1 cellular context compared by ENCODE assay signal in the genomic region with DNA sequence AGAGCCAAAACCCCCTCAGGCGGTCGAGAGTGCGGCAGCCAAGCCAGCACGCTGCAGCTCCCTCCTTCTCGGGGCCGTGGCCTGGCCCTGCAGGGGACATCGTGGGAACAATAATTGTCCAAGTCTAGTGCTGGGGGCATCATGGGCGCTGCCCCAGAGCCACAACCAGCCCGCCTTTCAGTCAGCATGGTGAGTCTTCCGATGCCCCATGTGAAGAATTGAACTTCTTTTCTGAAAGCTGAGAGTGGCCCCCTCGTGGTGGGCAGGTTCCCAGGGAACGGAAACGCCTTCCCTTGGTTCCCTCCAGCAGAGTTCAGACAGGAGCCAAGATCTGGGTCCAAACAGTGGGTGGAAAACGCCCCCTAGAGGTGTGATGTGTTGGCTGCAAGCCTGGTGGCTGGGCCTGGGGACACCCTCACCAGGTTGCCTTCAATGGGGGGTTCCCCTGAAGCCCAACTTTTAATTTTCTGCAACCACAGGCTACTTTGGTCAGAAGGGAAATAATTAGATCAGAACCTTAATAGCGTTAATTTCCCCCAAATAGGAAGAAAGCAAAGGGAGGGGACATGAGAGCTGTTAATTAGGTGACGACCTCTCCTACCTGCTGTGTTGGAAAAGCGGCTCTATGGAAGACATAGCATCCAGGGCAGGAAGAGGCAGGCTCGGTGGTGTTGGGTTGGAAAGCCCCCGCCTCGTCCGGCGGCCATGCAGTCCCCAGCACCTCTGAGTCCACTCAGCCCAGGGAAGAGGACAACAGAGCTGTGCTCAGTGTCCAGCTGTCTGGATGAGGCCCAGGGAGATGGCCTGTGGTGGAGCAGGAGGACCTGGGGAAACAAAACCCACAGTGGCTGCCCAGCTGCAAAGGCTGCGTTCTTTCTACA.
A peak's percentile ranks its signal among the peaks of the same experiment; 100 is the strongest.
TF ChIP-seq lines count a peak whose summit lies in the region.

No MANE protein-coding gene starts in this region.

TF ChIP-seq in HepG2, 621 proteins besides CTCF, POLR2A, EP300 and RAD21 (continued from another document and continues in another):
- TF ChIP-seq, protein P1, sequence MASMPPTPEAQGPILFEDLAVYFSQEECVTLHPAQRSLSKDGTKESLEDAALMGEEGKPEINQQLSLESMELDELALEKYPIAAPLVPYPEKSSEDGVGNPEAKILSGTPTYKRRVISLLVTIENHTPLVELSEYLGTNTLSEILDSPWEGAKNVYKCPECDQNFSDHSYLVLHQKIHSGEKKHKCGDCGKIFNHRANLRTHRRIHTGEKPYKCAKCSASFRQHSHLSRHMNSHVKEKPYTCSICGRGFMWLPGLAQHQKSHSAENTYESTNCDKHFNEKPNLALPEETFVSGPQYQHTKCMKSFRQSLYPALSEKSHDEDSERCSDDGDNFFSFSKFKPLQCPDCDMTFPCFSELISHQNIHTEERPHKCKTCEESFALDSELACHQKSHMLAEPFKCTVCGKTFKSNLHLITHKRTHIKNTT (CRISPR knock-in tag; IDR thresholded peaks at IDR 0.05): no peak
- TF ChIP-seq, protein P2, sequence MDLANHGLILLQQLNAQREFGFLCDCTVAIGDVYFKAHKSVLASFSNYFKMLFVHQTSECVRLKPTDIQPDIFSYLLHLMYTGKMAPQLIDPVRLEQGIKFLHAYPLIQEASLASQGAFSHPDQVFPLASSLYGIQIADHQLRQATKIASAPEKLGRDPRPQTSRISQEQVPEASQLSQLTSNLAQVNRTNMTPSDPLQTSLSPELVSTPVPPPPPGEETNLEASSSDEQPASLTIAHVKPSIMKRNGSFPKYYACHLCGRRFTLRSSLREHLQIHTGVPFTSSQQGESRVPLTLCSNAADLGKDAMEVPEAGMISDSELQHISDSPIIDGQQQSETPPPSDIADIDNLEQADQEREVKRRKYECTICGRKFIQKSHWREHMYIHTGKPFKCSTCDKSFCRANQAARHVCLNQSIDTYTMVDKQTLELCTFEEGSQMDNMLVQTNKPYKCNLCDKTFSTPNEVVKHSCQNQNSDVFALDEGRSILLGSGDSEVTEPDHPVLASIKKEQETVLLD (CRISPR knock-in tag; IDR thresholded peaks at IDR 0.05; ENCODE audit: low read depth): no peak
- TF ChIP-seq SIN3A (IDR thresholded peaks at IDR 0.05; ENCODE audit: borderline replicate concordance, low read depth, low read length): no peak; the same call in 1 of the 2 replicates
- TF ChIP-seq ELF1 (CRISPR knock-in tag; IDR thresholded peaks at IDR 0.05): peak; percentile 80
- no peak for TF ChIP-seq PAX8 (CRISPR knock-in tag; IDR thresholded peaks at IDR 0.05; ENCODE audit: borderline replicate concordance)
- no peak for TF ChIP-seq ZNF30 (CRISPR knock-in tag; IDR thresholded peaks at IDR 0.05)
- no peak for TF ChIP-seq HNF4A (CRISPR knock-in tag; IDR thresholded peaks at IDR 0.05)
- TF ChIP-seq, protein P3, sequence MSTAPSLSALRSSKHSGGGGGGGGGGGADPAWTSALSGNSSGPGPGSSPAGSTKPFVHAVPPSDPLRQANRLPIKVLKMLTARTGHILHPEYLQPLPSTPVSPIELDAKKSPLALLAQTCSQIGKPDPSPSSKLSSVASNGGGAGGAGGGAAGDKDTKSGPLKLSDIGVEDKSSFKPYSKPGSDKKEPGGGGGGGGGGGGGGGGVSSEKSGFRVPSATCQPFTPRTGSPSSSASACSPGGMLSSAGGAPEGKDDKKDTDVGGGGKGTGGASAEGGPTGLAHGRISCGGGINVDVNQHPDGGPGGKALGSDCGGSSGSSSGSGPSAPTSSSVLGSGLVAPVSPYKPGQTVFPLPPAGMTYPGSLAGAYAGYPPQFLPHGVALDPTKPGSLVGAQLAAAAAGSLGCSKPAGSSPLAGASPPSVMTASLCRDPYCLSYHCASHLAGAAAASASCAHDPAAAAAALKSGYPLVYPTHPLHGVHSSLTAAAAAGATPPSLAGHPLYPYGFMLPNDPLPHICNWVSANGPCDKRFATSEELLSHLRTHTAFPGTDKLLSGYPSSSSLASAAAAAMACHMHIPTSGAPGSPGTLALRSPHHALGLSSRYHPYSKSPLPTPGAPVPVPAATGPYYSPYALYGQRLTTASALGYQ (CRISPR knock-in tag; IDR thresholded peaks at IDR 0.05): no peak; the same call in 1 of the 2 replicates
- TF ChIP-seq TARDBP (CRISPR knock-in tag; IDR thresholded peaks at IDR 0.05): peak; percentile 39; the same call in 1 of the 2 replicates
- TF ChIP-seq FLYWCH1 (CRISPR knock-in tag; IDR thresholded peaks at IDR 0.05): no peak
- peak; percentile 73 for TF ChIP-seq FOSL2 (CRISPR knock-in tag; IDR thresholded peaks at IDR 0.05)
- TF ChIP-seq, protein P4, sequence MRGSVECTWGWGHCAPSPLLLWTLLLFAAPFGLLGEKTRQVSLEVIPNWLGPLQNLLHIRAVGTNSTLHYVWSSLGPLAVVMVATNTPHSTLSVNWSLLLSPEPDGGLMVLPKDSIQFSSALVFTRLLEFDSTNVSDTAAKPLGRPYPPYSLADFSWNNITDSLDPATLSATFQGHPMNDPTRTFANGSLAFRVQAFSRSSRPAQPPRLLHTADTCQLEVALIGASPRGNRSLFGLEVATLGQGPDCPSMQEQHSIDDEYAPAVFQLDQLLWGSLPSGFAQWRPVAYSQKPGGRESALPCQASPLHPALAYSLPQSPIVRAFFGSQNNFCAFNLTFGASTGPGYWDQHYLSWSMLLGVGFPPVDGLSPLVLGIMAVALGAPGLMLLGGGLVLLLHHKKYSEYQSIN (CRISPR knock-in tag; IDR thresholded peaks at IDR 0.05; ENCODE audit: borderline replicate concordance): no peak
- TF ChIP-seq, protein P5, sequence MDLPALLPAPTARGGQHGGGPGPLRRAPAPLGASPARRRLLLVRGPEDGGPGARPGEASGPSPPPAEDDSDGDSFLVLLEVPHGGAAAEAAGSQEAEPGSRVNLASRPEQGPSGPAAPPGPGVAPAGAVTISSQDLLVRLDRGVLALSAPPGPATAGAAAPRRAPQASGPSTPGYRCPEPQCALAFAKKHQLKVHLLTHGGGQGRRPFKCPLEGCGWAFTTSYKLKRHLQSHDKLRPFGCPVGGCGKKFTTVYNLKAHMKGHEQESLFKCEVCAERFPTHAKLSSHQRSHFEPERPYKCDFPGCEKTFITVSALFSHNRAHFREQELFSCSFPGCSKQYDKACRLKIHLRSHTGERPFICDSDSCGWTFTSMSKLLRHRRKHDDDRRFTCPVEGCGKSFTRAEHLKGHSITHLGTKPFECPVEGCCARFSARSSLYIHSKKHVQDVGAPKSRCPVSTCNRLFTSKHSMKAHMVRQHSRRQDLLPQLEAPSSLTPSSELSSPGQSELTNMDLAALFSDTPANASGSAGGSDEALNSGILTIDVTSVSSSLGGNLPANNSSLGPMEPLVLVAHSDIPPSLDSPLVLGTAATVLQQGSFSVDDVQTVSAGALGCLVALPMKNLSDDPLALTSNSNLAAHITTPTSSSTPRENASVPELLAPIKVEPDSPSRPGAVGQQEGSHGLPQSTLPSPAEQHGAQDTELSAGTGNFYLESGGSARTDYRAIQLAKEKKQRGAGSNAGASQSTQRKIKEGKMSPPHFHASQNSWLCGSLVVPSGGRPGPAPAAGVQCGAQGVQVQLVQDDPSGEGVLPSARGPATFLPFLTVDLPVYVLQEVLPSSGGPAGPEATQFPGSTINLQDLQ (CRISPR knock-in tag; IDR thresholded peaks at IDR 0.05): no peak
- TF ChIP-seq, protein P6, sequence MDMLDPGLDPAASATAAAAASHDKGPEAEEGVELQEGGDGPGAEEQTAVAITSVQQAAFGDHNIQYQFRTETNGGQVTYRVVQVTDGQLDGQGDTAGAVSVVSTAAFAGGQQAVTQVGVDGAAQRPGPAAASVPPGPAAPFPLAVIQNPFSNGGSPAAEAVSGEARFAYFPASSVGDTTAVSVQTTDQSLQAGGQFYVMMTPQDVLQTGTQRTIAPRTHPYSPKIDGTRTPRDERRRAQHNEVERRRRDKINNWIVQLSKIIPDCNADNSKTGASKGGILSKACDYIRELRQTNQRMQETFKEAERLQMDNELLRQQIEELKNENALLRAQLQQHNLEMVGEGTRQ (IDR thresholded peaks at IDR 0.05; ENCODE audit: low read depth, low read length): no peak
- TF ChIP-seq, protein P6 (CRISPR knock-in tag; IDR thresholded peaks at IDR 0.05; ENCODE audit: borderline replicate concordance): no peak
- TF ChIP-seq, protein P7, sequence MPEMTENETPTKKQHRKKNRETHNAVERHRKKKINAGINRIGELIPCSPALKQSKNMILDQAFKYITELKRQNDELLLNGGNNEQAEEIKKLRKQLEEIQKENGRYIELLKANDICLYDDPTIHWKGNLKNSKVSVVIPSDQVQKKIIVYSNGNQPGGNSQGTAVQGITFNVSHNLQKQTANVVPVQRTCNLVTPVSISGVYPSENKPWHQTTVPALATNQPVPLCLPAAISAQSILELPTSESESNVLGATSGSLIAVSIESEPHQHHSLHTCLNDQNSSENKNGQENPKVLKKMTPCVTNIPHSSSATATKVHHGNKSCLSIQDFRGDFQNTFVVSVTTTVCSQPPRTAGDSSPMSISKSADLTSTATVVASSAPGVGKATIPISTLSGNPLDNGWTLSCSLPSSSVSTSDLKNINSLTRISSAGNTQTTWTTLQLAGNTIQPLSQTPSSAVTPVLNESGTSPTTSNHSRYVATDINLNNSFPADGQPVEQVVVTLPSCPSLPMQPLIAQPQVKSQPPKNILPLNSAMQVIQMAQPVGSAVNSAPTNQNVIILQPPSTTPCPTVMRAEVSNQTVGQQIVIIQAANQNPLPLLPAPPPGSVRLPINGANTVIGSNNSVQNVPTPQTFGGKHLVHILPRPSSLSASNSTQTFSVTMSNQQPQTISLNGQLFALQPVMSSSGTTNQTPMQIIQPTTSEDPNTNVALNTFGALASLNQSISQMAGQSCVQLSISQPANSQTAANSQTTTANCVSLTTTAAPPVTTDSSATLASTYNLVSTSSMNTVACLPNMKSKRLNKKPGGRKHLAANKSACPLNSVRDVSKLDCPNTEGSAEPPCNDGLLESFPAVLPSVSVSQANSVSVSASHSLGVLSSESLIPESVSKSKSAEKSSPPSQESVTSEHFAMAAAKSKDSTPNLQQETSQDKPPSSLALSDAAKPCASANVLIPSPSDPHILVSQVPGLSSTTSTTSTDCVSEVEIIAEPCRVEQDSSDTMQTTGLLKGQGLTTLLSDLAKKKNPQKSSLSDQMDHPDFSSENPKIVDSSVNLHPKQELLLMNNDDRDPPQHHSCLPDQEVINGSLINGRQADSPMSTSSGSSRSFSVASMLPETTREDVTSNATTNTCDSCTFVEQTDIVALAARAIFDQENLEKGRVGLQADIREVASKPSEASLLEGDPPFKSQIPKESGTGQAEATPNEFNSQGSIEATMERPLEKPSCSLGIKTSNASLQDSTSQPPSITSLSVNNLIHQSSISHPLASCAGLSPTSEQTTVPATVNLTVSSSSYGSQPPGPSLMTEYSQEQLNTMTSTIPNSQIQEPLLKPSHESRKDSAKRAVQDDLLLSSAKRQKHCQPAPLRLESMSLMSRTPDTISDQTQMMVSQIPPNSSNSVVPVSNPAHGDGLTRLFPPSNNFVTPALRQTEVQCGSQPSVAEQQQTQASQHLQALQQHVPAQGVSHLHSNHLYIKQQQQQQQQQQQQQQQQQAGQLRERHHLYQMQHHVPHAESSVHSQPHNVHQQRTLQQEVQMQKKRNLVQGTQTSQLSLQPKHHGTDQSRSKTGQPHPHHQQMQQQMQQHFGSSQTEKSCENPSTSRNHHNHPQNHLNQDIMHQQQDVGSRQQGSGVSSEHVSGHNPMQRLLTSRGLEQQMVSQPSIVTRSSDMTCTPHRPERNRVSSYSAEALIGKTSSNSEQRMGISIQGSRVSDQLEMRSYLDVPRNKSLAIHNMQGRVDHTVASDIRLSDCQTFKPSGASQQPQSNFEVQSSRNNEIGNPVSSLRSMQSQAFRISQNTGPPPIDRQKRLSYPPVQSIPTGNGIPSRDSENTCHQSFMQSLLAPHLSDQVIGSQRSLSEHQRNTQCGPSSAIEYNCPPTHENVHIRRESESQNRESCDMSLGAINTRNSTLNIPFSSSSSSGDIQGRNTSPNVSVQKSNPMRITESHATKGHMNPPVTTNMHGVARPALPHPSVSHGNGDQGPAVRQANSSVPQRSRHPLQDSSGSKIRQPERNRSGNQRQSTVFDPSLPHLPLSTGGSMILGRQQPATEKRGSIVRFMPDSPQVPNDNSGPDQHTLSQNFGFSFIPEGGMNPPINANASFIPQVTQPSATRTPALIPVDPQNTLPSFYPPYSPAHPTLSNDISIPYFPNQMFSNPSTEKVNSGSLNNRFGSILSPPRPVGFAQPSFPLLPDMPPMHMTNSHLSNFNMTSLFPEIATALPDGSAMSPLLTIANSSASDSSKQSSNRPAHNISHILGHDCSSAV (CRISPR knock-in tag; IDR thresholded peaks at IDR 0.05; ENCODE audit: borderline replicate concordance): no peak
- TF ChIP-seq MAFK (conservative IDR thresholded peaks at IDR 0.05 in 1 of 2, IDR thresholded peaks at IDR 0.05 in 1 of 2; ENCODE audit: low read length in 2 of 2): no peak
- TF ChIP-seq, protein P8, sequence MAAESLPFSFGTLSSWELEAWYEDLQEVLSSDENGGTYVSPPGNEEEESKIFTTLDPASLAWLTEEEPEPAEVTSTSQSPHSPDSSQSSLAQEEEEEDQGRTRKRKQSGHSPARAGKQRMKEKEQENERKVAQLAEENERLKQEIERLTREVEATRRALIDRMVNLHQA (CRISPR knock-in tag; IDR thresholded peaks at IDR 0.05): no peak
- TF ChIP-seq, protein P9, sequence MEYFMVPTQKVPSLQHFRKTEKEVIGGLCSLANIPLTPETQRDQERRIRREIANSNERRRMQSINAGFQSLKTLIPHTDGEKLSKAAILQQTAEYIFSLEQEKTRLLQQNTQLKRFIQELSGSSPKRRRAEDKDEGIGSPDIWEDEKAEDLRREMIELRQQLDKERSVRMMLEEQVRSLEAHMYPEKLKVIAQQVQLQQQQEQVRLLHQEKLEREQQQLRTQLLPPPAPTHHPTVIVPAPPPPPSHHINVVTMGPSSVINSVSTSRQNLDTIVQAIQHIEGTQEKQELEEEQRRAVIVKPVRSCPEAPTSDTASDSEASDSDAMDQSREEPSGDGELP (IDR thresholded peaks at IDR 0.05; ENCODE audit: borderline replicate concordance, low read depth): peak; percentile 74; the same call in 1 of the 2 replicates
- TF ChIP-seq, protein P10, sequence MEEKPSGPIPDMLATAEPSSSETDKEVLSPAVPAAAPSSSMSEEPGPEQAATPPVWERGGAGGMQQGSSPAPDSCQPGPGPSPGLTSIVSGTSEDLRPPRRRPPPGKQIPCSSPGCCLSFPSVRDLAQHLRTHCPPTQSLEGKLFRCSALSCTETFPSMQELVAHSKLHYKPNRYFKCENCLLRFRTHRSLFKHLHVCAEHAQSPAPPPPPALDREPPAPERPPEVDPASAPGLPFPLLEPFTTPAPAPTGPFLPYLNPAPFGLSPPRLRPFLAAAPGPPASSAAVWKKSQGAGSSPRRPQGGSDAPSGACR (CRISPR knock-in tag; IDR thresholded peaks at IDR 0.05): no peak
- TF ChIP-seq GABPA (IDR thresholded peaks at IDR 0.05; ENCODE audit: low read depth, low read length): no peak
- peak; percentile 74 for TF ChIP-seq GABPA (CRISPR knock-in tag; IDR thresholded peaks at IDR 0.05; ENCODE audit: low read depth)
- TF ChIP-seq SNRNP70 (IDR thresholded peaks at IDR 0.05; ENCODE audit: low read depth, low read length): no peak
- TF ChIP-seq ZNF839 (CRISPR knock-in tag; IDR thresholded peaks at IDR 0.05; ENCODE audit: borderline replicate concordance): peak; percentile 37; the same call in 1 of the 2 replicates
- no peak for TF ChIP-seq NAIF1 (CRISPR knock-in tag; IDR thresholded peaks at IDR 0.05; ENCODE audit: borderline replicate concordance)
- no peak for TF ChIP-seq JUN (CRISPR knock-in tag; IDR thresholded peaks at IDR 0.05)
- peak; percentile 93 for TF ChIP-seq ZNF205 (CRISPR knock-in tag; IDR thresholded peaks at IDR 0.05)
- TF ChIP-seq ZNF562 (CRISPR knock-in tag; IDR thresholded peaks at IDR 0.05; ENCODE audit: borderline replicate concordance): no peak
- TF ChIP-seq RFXAP (CRISPR knock-in tag; IDR thresholded peaks at IDR 0.05; ENCODE audit: borderline replicate concordance): peak; percentile 44; the same call in 1 of the 2 replicates
- no peak for TF ChIP-seq ZNF616 (CRISPR knock-in tag; IDR thresholded peaks at IDR 0.05; ENCODE audit: low read depth)
- TF ChIP-seq NR3C1 (CRISPR knock-in tag; IDR thresholded peaks at IDR 0.05): no peak
